ENCODE assay signal across 9 cellular contexts in the genomic region with DNA sequence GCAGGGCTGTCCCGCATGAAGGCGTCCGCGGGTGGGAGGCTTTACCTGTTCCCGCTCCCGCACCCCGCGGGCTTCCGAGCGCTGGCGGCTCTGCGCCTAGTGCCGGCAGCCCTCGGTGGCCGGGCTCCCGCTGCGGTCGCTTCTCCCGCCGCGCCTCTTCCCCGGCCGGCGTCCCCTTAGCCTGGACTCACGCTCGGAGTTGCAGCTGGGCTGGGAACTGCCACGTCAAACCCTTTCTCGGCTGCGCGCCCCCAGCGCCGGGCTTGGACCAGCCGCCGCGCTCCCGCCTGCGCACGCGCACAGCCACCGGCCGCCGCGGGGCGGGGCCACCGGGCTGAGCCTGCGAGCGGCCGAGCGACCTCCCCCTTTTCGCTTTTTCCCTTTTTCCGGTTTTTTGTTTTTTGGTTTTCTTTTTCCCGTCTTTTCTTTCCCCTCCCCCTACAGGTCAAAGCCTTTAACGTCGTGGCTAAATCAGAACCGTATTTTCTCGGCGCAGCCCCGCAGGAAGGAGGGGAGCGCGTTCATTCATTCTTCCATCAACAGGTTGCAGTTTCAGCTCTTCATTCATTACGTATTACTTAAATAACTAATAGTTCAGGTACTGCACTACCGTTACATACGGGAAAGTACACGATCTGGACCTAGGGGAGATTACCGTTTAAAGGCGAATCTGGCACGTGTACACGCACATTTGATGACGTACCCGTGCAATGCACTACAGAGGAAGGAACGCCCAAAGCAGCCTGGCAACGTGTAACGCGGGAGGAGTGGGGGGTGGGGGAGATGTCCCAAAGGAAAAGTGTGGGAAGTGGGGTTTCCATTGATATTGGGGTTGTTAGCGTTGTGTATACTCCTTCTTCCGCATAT. TPM values are rescaled to one million over a fixed set of nuclear protein-coding genes. Genes with fewer than 3 reads are reported as not detected.
DNase-seq lines count a peak whose midpoint lies in the region; ATAC-seq, FAIRE-seq and TF ChIP-seq lines count a peak whose summit lies in the region.
"Had no signal": no experiment of that assay in that cellular context is flagged by ENCODE, and none has a peak within 500 bp of the region (broad histone marks: within the 10 kb centered on the region; RNA-seq: fewer than 3 reads in every experiment).

A gene with protein sequence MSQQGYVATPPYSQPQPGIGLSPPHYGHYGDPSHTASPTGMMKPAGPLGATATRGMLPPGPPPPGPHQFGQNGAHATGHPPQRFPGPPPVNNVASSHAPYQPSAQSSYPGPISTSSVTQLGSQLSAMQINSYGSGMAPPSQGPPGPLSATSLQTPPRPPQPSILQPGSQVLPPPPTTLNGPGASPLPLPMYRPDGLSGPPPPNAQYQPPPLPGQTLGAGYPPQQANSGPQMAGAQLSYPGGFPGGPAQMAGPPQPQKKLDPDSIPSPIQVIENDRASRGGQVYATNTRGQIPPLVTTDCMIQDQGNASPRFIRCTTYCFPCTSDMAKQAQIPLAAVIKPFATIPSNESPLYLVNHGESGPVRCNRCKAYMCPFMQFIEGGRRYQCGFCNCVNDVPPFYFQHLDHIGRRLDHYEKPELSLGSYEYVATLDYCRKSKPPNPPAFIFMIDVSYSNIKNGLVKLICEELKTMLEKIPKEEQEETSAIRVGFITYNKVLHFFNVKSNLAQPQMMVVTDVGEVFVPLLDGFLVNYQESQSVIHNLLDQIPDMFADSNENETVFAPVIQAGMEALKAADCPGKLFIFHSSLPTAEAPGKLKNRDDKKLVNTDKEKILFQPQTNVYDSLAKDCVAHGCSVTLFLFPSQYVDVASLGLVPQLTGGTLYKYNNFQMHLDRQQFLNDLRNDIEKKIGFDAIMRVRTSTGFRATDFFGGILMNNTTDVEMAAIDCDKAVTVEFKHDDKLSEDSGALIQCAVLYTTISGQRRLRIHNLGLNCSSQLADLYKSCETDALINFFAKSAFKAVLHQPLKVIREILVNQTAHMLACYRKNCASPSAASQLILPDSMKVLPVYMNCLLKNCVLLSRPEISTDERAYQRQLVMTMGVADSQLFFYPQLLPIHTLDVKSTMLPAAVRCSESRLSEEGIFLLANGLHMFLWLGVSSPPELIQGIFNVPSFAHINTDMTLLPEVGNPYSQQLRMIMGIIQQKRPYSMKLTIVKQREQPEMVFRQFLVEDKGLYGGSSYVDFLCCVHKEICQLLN (minus strand): TSS at position 231 of the 867 bp plus-strand sequence. CDS start 2,430 bp downstream, outside the sequence.

- H2AFZ ChIP-seq in keratinocyte (ENCODE audit: control insufficient read depth, low read length) = peak within 1 kb of the TSS; percentile 99

- peaks cover 4 to 17% of the 10 kb centered on the region in 2 experiments for H3K36me3 ChIP-seq in keratinocyte (ENCODE audit: control insufficient read depth in 2 of 2, extremely low read depth in 1 of 2, insufficient read depth in 2 of 2, low read length in 2 of 2)

- peak; percentile 71 for FAIRE-seq in keratinocyte (lab: Jason Lieb, UNC)
- FAIRE-seq: TTC549 had no signal

- peak within 1 kb of the TSS; percentile 95 for H3K27ac ChIP-seq in keratinocyte (ENCODE audit: control insufficient read depth, insufficient read depth, low read length)

- ATAC-seq in GM18868 (IDR thresholded peaks at IDR 0.05; ENCODE audit: unreplicated experiment) (peak; percentile 73), HG03103 (IDR thresholded peaks at IDR 0.05; ENCODE audit: low read depth, unreplicated experiment) (peak; percentile 71)
- peak; percentile 84 to 89 for ATAC-seq in activated CD4-positive, CD25-positive, alpha-beta regulatory T cell treated with anti-CD3 and anti-CD28 coated beads, Interleukin-2, amount 50 U/mL, for 24 hours

- TF ChIP-seq CTCF in keratinocyte (optimal IDR thresholded peaks at IDR 0.05 in 1 of 3, IDR thresholded peaks at IDR 0.05 in 1 of 3, conservative IDR thresholded peaks at IDR 0.05 in 1 of 3; ENCODE audit: extremely low read depth in 1 of 3, insufficient read depth in 2 of 3, low read length in 3 of 3) = no peak

- peak within 1 kb of the TSS; percentile 71 to 86 (median 75) for H3K4me3 ChIP-seq in keratinocyte (ENCODE audit: control insufficient read depth in 2 of 3, extremely low read depth in 1 of 3, insufficient read depth in 2 of 3, low read depth in 1 of 3, low read length in 3 of 3)

- H4K20me1 ChIP-seq in keratinocyte (ENCODE audit: control insufficient read depth, extremely low read depth, insufficient read depth, low read length) = no peaks in the 10 kb centered on the region

- dilution Hi-C loops in keratinocyte (cut with MboI; ENCODE audit: extremely low pct_ligation_motif_present, low sequenced_read_pairs) = no loop called here

- no peaks in the 10 kb centered on the region for H3K27me3 ChIP-seq in keratinocyte (ENCODE audit: control insufficient read depth, extremely low read depth, insufficient read depth, low read length)

- H3K9ac ChIP-seq in keratinocyte (ENCODE audit: control insufficient read depth, extremely low read depth, insufficient read depth, low read length) = peak within 1 kb of the TSS; percentile 90

- H3K9me3 ChIP-seq in keratinocyte (ENCODE audit: control insufficient read depth, low read depth, low read length) = no peaks in the 10 kb centered on the region

- H3K79me2 ChIP-seq in keratinocyte (ENCODE audit: control insufficient read depth, insufficient read depth, low read length) = peaks cover 27% of the 10 kb centered on the region

- peaks cover 15% of the 10 kb centered on the region for H3K4me1 ChIP-seq in keratinocyte (ENCODE audit: control insufficient read depth, extremely low read depth, insufficient read depth, low read length)

- DNase-seq in AG08395 (ENCODE audit: low spot score) (peak; percentile 98), NCI-H2196 (lab: John Stamatoyannopoulos, UW; ENCODE audit: unreplicated experiment) (peak; percentile 71), cerebellar cortex (ENCODE audit: low spot score) (peak; percentile 82), keratinocyte (ENCODE audit: low read depth, low spot score) (no peak)
- peak; percentile 67 to 78 for DNase-seq in stimulated activated CD4-positive, alpha-beta T cell treated with anti-CD3 and anti-CD28 coated beads, Interleukin-15, amount 100 ng/mL, for 1 hour (ENCODE audit: low read depth in 1 of 2, low spot score in 1 of 2)

- H3K9me1 ChIP-seq in keratinocyte (ENCODE audit: control insufficient read depth, extremely low read depth, insufficient read depth, low read length) = no peaks in the 10 kb centered on the region

- H3K4me2 ChIP-seq in keratinocyte (ENCODE audit: control insufficient read depth, extremely low read depth, insufficient read depth, low read depth, low read length) = peak within 1 kb of the TSS; percentile 96

RNA-seq across cellular contexts. Expression of the gene that starts here (rescaled TPM):
- 17.7 to 27.9 TPM (median 24.9 TPM) in 3 replicates for polyA plus RNA-seq in keratinocyte
- polyA plus RNA-seq in keratinocyte (2011; ENCODE audit: low read depth) = 5.2 TPM
- 13.4 and 26.7 TPM in 2 replicates for polyA plus RNA-seq in keratinocyte (2011; cell fraction: cytosol; rRNA removed)
- 43.2 TPM in 2 replicates for polyA plus RNA-seq in keratinocyte (2011; cell fraction: nucleus; rRNA removed)
- 9.8 and 25.3 TPM in 2 replicates for polyA plus RNA-seq in keratinocyte (2012; ENCODE audit: low replicate concordance)
- polyA minus RNA-seq in keratinocyte = 16.0 to 54.7 TPM (median 40.7 TPM) in 3 replicates
- polyA minus RNA-seq in keratinocyte (2011; cell fraction: cytosol; rRNA and poly(A)+ RNA removed) = 15.7 TPM
- 29.1 and 64.8 TPM in 2 replicates for polyA minus RNA-seq in keratinocyte (2011; cell fraction: nucleus; rRNA and poly(A)+ RNA removed)
